ENCODE assay signal across 8 cellular contexts in the genomic region with DNA sequence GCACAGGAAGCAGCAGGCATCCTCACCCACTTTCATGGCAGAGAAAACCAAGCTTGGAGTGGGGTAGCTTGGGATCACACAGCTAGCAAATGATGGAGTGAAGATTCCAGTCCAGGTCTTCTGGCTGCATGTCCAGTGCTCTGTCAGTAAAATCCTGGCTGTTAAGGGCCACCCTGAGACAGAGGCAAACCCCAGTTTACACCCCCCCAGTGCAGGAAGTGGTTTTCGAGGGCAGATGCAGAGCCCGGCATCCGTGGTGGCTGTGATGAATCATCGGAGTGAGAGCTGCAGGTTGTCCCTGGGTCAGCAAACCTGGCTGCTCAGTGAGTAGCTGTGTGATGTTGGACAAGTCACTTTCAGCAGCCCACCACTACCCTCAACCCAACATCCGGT.
A peak's percentile ranks its signal among the peaks of the same experiment; 100 is the strongest.
DNase-seq lines count a peak whose midpoint lies in the region; ATAC-seq and TF ChIP-seq lines count a peak whose summit lies in the region.

No MANE protein-coding gene starts in this region.

- no peaks in the 10 kb centered on the region for H3K36me3 ChIP-seq in PC-9 (ENCODE audit: low read depth)

- ATAC-seq in HG03045 (IDR thresholded peaks at IDR 0.05; ENCODE audit: unreplicated experiment): peak; percentile 54
- ATAC-seq in activated T-cell treated with anti-CD3 and anti-CD28 coated beads, Interleukin-2, amount 50 U/mL, for 4 hours: peak; percentile 69 to 79

- peak overlapping the region; percentile 93 for H3K27ac ChIP-seq in PC-9

- BruUV-seq in PC-9 (replicated peaks; lab: Mats Ljungman, UMichigan): no TSS peak

- H3K4me3 Mint-ChIP-seq in activated T-cell treated with anti-CD3 and anti-CD28 coated beads, Interleukin-2, amount 50 U/mL, for 4 hours: peak overlapping the region; percentile 61

- H3K36me3 Mint-ChIP-seq in activated T-cell treated with anti-CD3 and anti-CD28 coated beads, Interleukin-2, amount 50 U/mL, for 4 hours (ENCODE audit: insufficient read depth): peaks cover 8% of the 10 kb centered on the region

- H3K27me3 ChIP-seq in PC-9 (ENCODE audit: insufficient read depth, low read depth): no peaks in the 10 kb centered on the region

- DNase-seq in DMS53 (lab: John Stamatoyannopoulos, UW) (peak; percentile 69), DMS53 treated with DMSO at 0.1 percent for 48 hours (lab: John Stamatoyannopoulos, UW; ENCODE audit: unreplicated experiment) (no peak), PC-9 (peak; percentile 91 to 92), foreskin fibroblast (peak; percentile 94 to 96), NCI-H526 treated with DMSO at 0.1 percent for 48 hours (lab: John Stamatoyannopoulos, UW) (no peak)
- peak; percentile 69 for DNase-seq in activated T-cell treated with anti-CD3 and anti-CD28 coated beads, Interleukin-2, amount 50 U/mL, for 4 hours
- DNase-seq in stimulated activated CD4-positive, alpha-beta T cell treated with anti-CD3 and anti-CD28 coated beads, Interleukin-15, amount 100 ng/mL, for 48 hours (ENCODE audit: low read depth in 2 of 2): peak; percentile 80 to 82

- no peaks in the 10 kb centered on the region for H3K9me3 ChIP-seq in PC-9 (ENCODE audit: insufficient read depth, low read depth)

- H3K9me3 Mint-ChIP-seq in activated T-cell treated with anti-CD3 and anti-CD28 coated beads, Interleukin-2, amount 50 U/mL, for 4 hours: no peaks in the 10 kb centered on the region

- peaks cover 19% of the 10 kb centered on the region for H3K79me2 ChIP-seq in PC-9 (ENCODE audit: low read depth)

- CTCF ChIA-PET in PC-9 (lab: Charles Lee): interaction anchor here (0.9 to 1.6 kb wide), 2 partner anchors 13 to 223 kb away, joined by 3 to 7 read pairs; no protein-coding TSS in a partner anchor

- H2AFZ ChIP-seq in PC-9: no peak overlapping the region

- intact Hi-C loops in PC-9 (cut with micrococcal nuclease; ENCODE audit: unreplicated experiment): loop anchor here (1.0 kb wide), 2 partner anchors 14 to 41 kb away; no protein-coding TSS in a partner anchor

- H3F3A ChIP-seq in PC-9 (ENCODE audit: insufficient read depth, low read depth): peaks cover 42% of the 10 kb centered on the region

- H3K9me2 ChIP-seq in PC-9 (ENCODE audit: insufficient read depth): no peaks in the 10 kb centered on the region

- peak overlapping the region; percentile 45; the same call in 1 of the 2 replicates for H3K4me3 ChIP-seq in PC-9
- no peak overlapping the region for H3K4me3 ChIP-seq in foreskin fibroblast (ENCODE audit: low read depth in 1 of 2, low read length in 2 of 2)

- H3K27me3 Mint-ChIP-seq in activated T-cell treated with anti-CD3 and anti-CD28 coated beads, Interleukin-2, amount 50 U/mL, for 4 hours (ENCODE audit: low read depth): no peaks in the 10 kb centered on the region

- POLR2A ChIA-PET in PC-9 (lab: Charles Lee; ENCODE audit: unreplicated experiment): interaction anchor here (0.6 kb wide), 6 partner anchors 14 to 1487 kb away, joined by 3 to 6 read pairs (median 4); a partner anchor contains a TSS

- peak overlapping the region; percentile 87 for H3K4me2 ChIP-seq in PC-9

- H4K20me1 ChIP-seq in PC-9 (ENCODE audit: insufficient read depth): no peaks in the 10 kb centered on the region

- H3K4me1 ChIP-seq in PC-9 (replicated peaks; ENCODE audit: insufficient read depth): peaks cover 73% of the 10 kb centered on the region

- H3K4me1 Mint-ChIP-seq in activated T-cell treated with anti-CD3 and anti-CD28 coated beads, Interleukin-2, amount 50 U/mL, for 4 hours (ENCODE audit: low read depth): peaks cover 83% of the 10 kb centered on the region

- TF ChIP-seq CTCF in PC-9 (conservative IDR thresholded peaks at IDR 0.05): no peak
- no peak for TF ChIP-seq CTCF in foreskin fibroblast (IDR thresholded peaks at IDR 0.05; ENCODE audit: low read depth, low read length)

Comparison
In these comparisons a context has a peak if more than half of its experiments do, and no peak if none do; other contexts are left out.
1. DNase-seq: peak in DMS53 (single experiment), PC-9 (2 of 2), activated T-cell treated with anti-CD3 and anti-CD28 coated beads, Interleukin-2, amount 50 U/mL, for 4 hours (single experiment), foreskin fibroblast (2 of 2) and stimulated activated CD4-positive, alpha-beta T cell treated with anti-CD3 and anti-CD28 coated beads, Interleukin-15, amount 100 ng/mL, for 48 hours (2 of 2); none in DMS53 treated with DMSO at 0.1 percent for 48 hours (single experiment) and NCI-H526 treated with DMSO at 0.1 percent for 48 hours (single experiment).